In the genomic region with DNA sequence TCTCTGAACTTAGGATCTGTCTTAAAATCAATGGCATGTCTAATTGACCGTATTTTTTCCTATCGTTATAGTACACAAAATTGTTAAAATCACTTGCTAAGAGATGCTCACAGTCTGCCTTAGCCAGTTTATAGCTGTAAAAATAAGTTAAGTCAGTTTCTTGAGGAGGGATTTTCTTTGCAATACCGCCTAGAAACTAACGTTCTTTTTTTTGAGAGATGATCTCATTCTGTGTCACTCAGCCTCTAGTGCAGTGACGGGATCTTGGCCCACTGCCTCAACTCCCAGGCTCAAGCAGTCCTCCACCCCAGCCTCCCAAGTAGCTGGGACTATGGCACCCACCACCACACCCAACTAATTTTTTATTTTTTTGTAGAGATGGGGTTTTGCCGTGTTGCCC, we compare ENCODE assay signal across 1 cellular context.
TF ChIP-seq lines count a peak whose summit lies in the region.

No MANE protein-coding gene starts in this region.

TF ChIP-seq in HEK293, 187 proteins besides CTCF, POLR2A, EP300 and RAD21 (continued from another document):
- TF ChIP-seq HIC1 (tag by site-specific recombination; IDR thresholded peaks at IDR 0.05), result 0 out of 2 replicates have a peak, but pooled peaks have one; percentile 17
- TF ChIP-seq ZNF664 (tag by site-specific recombination; IDR thresholded peaks at IDR 0.05), result no peak
- no peak for TF ChIP-seq ZNF157 (tag by site-specific recombination; IDR thresholded peaks at IDR 0.05)
- TF ChIP-seq SCRT1 (tag by site-specific recombination; IDR thresholded peaks at IDR 0.05; ENCODE audit: borderline replicate concordance), result no peak
- TF ChIP-seq ZNF354C (tag by site-specific recombination; IDR thresholded peaks at IDR 0.05; ENCODE audit: borderline replicate concordance, low read depth), result no peak
- TF ChIP-seq, protein P1, sequence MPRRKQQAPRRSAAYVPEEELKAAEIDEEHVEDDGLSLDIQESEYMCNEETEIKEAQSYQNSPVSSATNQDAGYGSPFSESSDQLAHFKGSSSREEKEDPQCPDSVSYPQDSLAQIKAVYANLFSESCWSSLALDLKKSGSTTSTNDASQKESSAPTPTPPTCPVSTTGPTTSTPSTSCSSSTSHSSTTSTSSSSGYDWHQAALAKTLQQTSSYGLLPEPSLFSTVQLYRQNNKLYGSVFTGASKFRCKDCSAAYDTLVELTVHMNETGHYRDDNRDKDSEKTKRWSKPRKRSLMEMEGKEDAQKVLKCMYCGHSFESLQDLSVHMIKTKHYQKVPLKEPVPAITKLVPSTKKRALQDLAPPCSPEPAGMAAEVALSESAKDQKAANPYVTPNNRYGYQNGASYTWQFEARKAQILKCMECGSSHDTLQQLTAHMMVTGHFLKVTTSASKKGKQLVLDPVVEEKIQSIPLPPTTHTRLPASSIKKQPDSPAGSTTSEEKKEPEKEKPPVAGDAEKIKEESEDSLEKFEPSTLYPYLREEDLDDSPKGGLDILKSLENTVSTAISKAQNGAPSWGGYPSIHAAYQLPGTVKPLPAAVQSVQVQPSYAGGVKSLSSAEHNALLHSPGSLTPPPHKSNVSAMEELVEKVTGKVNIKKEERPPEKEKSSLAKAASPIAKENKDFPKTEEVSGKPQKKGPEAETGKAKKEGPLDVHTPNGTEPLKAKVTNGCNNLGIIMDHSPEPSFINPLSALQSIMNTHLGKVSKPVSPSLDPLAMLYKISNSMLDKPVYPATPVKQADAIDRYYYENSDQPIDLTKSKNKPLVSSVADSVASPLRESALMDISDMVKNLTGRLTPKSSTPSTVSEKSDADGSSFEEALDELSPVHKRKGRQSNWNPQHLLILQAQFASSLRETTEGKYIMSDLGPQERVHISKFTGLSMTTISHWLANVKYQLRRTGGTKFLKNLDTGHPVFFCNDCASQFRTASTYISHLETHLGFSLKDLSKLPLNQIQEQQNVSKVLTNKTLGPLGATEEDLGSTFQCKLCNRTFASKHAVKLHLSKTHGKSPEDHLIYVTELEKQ (tag by site-specific recombination; IDR thresholded peaks at IDR 0.05; ENCODE audit: borderline replicate concordance), result peak; percentile 47; the same call in 1 of the 2 replicates
- no peak for TF ChIP-seq ZNF660 (tag by site-specific recombination; IDR thresholded peaks at IDR 0.05)
- TF ChIP-seq SP7 (tag by site-specific recombination; IDR thresholded peaks at IDR 0.05), result peak; percentile 52; the same call in 1 of the 2 replicates
- peak; percentile 58; the same call in 1 of the 2 replicates for TF ChIP-seq ZNF629 (tag by site-specific recombination; IDR thresholded peaks at IDR 0.05)
- TF ChIP-seq ZNF416 (tag by site-specific recombination; IDR thresholded peaks at IDR 0.05), result no peak
